21 cellular contexts compared by ENCODE assay signal in the genomic region with DNA sequence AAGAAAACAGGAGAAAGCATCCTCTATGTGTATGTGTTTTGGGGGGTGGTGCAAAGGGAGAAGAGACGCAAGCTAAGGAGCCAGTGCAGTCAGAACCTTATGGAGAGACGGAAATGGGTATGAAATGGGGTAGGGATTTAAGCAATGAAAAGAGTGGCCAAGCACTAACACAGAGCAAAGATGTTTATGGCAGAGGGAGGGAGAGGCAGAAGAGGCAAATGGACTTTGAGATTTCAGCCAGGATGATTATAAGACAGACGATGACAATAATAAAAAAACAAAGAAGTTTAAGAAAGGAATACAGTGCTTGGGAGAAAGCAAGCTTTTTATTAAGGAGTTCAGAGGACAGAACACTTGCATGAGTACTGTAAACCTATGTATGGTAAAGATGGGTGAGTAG. TPM values are rescaled to one million over a fixed set of nuclear protein-coding genes. Genes with fewer than 3 reads are reported as not detected.
A peak's percentile ranks its signal among the peaks of the same experiment; 100 is the strongest.
DNase-seq lines count a peak whose midpoint lies in the region; ATAC-seq and TF ChIP-seq lines count a peak whose summit lies in the region.
"Had no signal": no experiment of that assay in that cellular context is flagged by ENCODE, and none has a peak within 500 bp of the region (broad histone marks: within the 10 kb centered on the region; RNA-seq: fewer than 3 reads in every experiment).

No MANE protein-coding gene starts in this region.

- no peak for TF ChIP-seq CTCF in mucosa of descending colon (IDR thresholded peaks at IDR 0.05)

- H3K4me1 ChIP-seq in mucosa of descending colon (ENCODE audit: low read depth) = peaks cover 8% of the 10 kb centered on the region
- H3K4me1 ChIP-seq: BE2C had no signal

- peaks cover 9% of the 10 kb centered on the region for H3K4me1 Mint-ChIP-seq in activated naive CD4-positive, alpha-beta T cell treated with anti-CD3 and anti-CD28 coated beads, Interleukin-2, amount 50 U/mL, for 24 hours
- no peaks in the 10 kb centered on the region for H3K4me1 Mint-ChIP-seq in activated naive CD4-positive, alpha-beta T cell treated with anti-CD3 and anti-CD28 coated beads for 36 hours (ENCODE audit: low read depth)
- peaks cover 7% of the 10 kb centered on the region for H3K4me1 Mint-ChIP-seq in stimulated activated effector memory CD8-positive, alpha-beta T cell treated with anti-CD3 and anti-CD28 coated beads, Interleukin-12 subunit alpha, Interleukin-12 subunit beta, amount 100 ng/mL, for 72 hours
- H3K4me1 Mint-ChIP-seq in effector memory CD8-positive, alpha-beta T cell (ENCODE audit: low read depth in 2 of 2) = peaks cover 0 to 24% of the 10 kb centered on the region in 2 donors

- intact Hi-C loops in activated naive CD4-positive, alpha-beta T cell treated with anti-CD3 and anti-CD28 coated beads for 36 hours (cut with micrococcal nuclease) = no loop called here
- intact Hi-C loops in mucosa of descending colon (cut with DNase I, micrococcal nuclease) = loop anchor here in 1 of 2 donors (5.0 to 10.0 kb wide), 2 partner anchors 194 to 246 kb away; no protein-coding TSS in a partner anchor

- H3K4me3 ChIP-seq in mucosa of descending colon = no peak overlapping the region
- H3K4me3 ChIP-seq: BLaER1 treated with 17β-estradiol and CSF1 and Interleukin-3, amounts not matched to agents 10 nM and 100 nM; GM12878; GM23248 had no signal

- no peaks in the 10 kb centered on the region for H3K9me3 ChIP-seq in mucosa of descending colon
- H3K9me3 ChIP-seq: BE2C; BLaER1 treated with 17β-estradiol and CSF1 and Interleukin-3, amounts not matched to agents 10 nM and 100 nM had no signal

- H3K27me3 Mint-ChIP-seq in activated naive CD4-positive, alpha-beta T cell treated with anti-CD3 and anti-CD28 coated beads, Interleukin-2, amount 50 U/mL, for 24 hours = no peaks in the 10 kb centered on the region
- no peaks in the 10 kb centered on the region for H3K27me3 Mint-ChIP-seq in activated naive CD4-positive, alpha-beta T cell treated with anti-CD3 and anti-CD28 coated beads for 36 hours (ENCODE audit: low read depth)
- no peaks in the 10 kb centered on the region for H3K27me3 Mint-ChIP-seq in effector memory CD8-positive, alpha-beta T cell
- H3K27me3 Mint-ChIP-seq: CD4-positive, alpha-beta T cell; CD8-positive, alpha-beta memory T cell had no signal

- H3K4me3 Mint-ChIP-seq in activated naive CD4-positive, alpha-beta T cell treated with anti-CD3 and anti-CD28 coated beads, Interleukin-2, amount 50 U/mL, for 24 hours = no peak overlapping the region
- H3K4me3 Mint-ChIP-seq in activated naive CD4-positive, alpha-beta T cell treated with anti-CD3 and anti-CD28 coated beads for 36 hours = no peak overlapping the region
- H3K4me3 Mint-ChIP-seq in stimulated activated effector memory CD8-positive, alpha-beta T cell treated with anti-CD3 and anti-CD28 coated beads, Interleukin-12 subunit alpha, Interleukin-12 subunit beta, amount 100 ng/mL, for 72 hours = no peak overlapping the region
- no peak overlapping the region for H3K4me3 Mint-ChIP-seq in effector memory CD8-positive, alpha-beta T cell
- H3K4me3 Mint-ChIP-seq: CD14-positive monocyte; CD4-positive, alpha-beta T cell; CD8-positive, alpha-beta memory T cell had no signal

- peak; percentile 71 for ATAC-seq in mucosa of descending colon
- no peak for ATAC-seq in stimulated activated effector memory CD8-positive, alpha-beta T cell treated with anti-CD3 and anti-CD28 coated beads, Interleukin-12 subunit alpha, Interleukin-12 subunit beta, amount 100 ng/mL, for 72 hours
- ATAC-seq in effector memory CD8-positive, alpha-beta T cell (replicated peaks) = no peak

- CTCF ChIA-PET in activated naive CD4-positive, alpha-beta T cell treated with anti-CD3 and anti-CD28 coated beads for 36 hours (lab: Charles Lee) = interaction anchor here (1.0 to 3.7 kb wide), 9 partner anchors 9 to 245 kb away, joined by 3 to 31 read pairs (median 8); no protein-coding TSS in a partner anchor

- no peaks in the 10 kb centered on the region for H3K9me3 Mint-ChIP-seq in activated naive CD4-positive, alpha-beta T cell treated with anti-CD3 and anti-CD28 coated beads, Interleukin-2, amount 50 U/mL, for 24 hours
- H3K9me3 Mint-ChIP-seq in activated naive CD4-positive, alpha-beta T cell treated with anti-CD3 and anti-CD28 coated beads for 36 hours = no peaks in the 10 kb centered on the region
- H3K9me3 Mint-ChIP-seq in stimulated activated effector memory CD8-positive, alpha-beta T cell treated with anti-CD3 and anti-CD28 coated beads, Interleukin-12 subunit alpha, Interleukin-12 subunit beta, amount 100 ng/mL, for 72 hours = no peaks in the 10 kb centered on the region
- H3K9me3 Mint-ChIP-seq in effector memory CD8-positive, alpha-beta T cell = no peaks in the 10 kb centered on the region
- H3K9me3 Mint-ChIP-seq: CD14-positive monocyte; CD4-positive, alpha-beta T cell; CD8-positive, alpha-beta memory T cell had no signal

- H3K36me3 Mint-ChIP-seq in activated naive CD4-positive, alpha-beta T cell treated with anti-CD3 and anti-CD28 coated beads, Interleukin-2, amount 50 U/mL, for 24 hours = peaks cover 5% of the 10 kb centered on the region
- peaks cover 1% of the 10 kb centered on the region for H3K36me3 Mint-ChIP-seq in activated naive CD4-positive, alpha-beta T cell treated with anti-CD3 and anti-CD28 coated beads for 36 hours (ENCODE audit: low read depth)
- H3K36me3 Mint-ChIP-seq in stimulated activated effector memory CD8-positive, alpha-beta T cell treated with anti-CD3 and anti-CD28 coated beads, Interleukin-12 subunit alpha, Interleukin-12 subunit beta, amount 100 ng/mL, for 72 hours = peaks cover 51% of the 10 kb centered on the region
- H3K36me3 Mint-ChIP-seq in effector memory CD8-positive, alpha-beta T cell (ENCODE audit: insufficient read depth) = peaks cover 51% of the 10 kb centered on the region

- no peaks in the 10 kb centered on the region for H3K36me3 ChIP-seq in mucosa of descending colon (ENCODE audit: low read depth)

- H3K27ac Mint-ChIP-seq in activated naive CD4-positive, alpha-beta T cell treated with anti-CD3 and anti-CD28 coated beads, Interleukin-2, amount 50 U/mL, for 24 hours = peak overlapping the region; percentile 10
- no peak overlapping the region for H3K27ac Mint-ChIP-seq in activated naive CD4-positive, alpha-beta T cell treated with anti-CD3 and anti-CD28 coated beads for 36 hours
- peak overlapping the region; percentile 10 for H3K27ac Mint-ChIP-seq in stimulated activated effector memory CD8-positive, alpha-beta T cell treated with anti-CD3 and anti-CD28 coated beads, Interleukin-12 subunit alpha, Interleukin-12 subunit beta, amount 100 ng/mL, for 72 hours
- H3K27ac Mint-ChIP-seq in effector memory CD8-positive, alpha-beta T cell = peak overlapping the region in 1 of 2 donors; percentile 20
- H3K27ac Mint-ChIP-seq: CD4-positive, alpha-beta T cell had no signal

- DNase-seq in activated naive CD4-positive, alpha-beta T cell treated with anti-CD3 and anti-CD28 coated beads for 36 hours = no peak
- DNase-seq in mucosa of descending colon (no peak), DMS 273 treated with DMSO at 0.1 percent for 48 hours (lab: John Stamatoyannopoulos, UW) (no peak), T-helper 9 cell (no peak)
- DNase-seq in stimulated activated effector memory CD8-positive, alpha-beta T cell treated with anti-CD3 and anti-CD28 coated beads, Interleukin-12 subunit alpha, Interleukin-12 subunit beta, amount 100 ng/mL, for 72 hours (ENCODE audit: low spot score in 2 of 2) = no peak
- DNase-seq in effector memory CD8-positive, alpha-beta T cell = no peak
- no peak for DNase-seq in activated effector memory CD4-positive, alpha-beta T cell treated with Interleukin-2 at 50 U/mL for 16 hours
- DNase-seq: AML-193; BE2C; CD4-positive, alpha-beta T cell; CD8-positive, alpha-beta memory T cell; DMS79; EL; GDM1; GM23248; H7; HCEC 1CT had no signal

RNA-seq across cellular contexts. Expression of a gene that starts 44.6 kb away (rescaled TPM):
- 10 to 100 TPM; 34.5 to 35.1 TPM for total RNA-seq in activated naive CD4-positive, alpha-beta T cell treated with anti-CD3 and anti-CD28 coated beads for 36 hours
- total RNA-seq in mucosa of descending colon = 10 to 100 TPM; 36.4 to 71.4 (median 46.9) TPM
